ENCODE assay signal across 7 cellular contexts in genomic region chrY:18689890-18690593, GRCh38.
DNase-seq lines count a peak whose midpoint lies in the region; ATAC-seq, FAIRE-seq and TF ChIP-seq lines count a peak whose summit lies in the region.
"Not testable (repeated sequence)": the region's sequence is repeated elsewhere in the genome, so short reads cannot be mapped to it uniquely, and the experiment has no call there.

No MANE protein-coding gene starts in this region.

- H3K23me2 ChIP-seq in H1 (ENCODE audit: low read depth, low read length): not testable (repeated sequence)

- H3K14ac ChIP-seq in H1 (ENCODE audit: insufficient read length): not testable (repeated sequence)

- CTCF ChIA-PET in WTC11 (lab: Charles Lee); H1 (lab: Charles Lee; ENCODE audit: partially characterized antibody): not testable (repeated sequence)

- H3K36me3 ChIP-seq in GM23338 (ENCODE audit: insufficient read depth); RWPE2 (ENCODE audit: low read depth); H1 (ENCODE audit: control insufficient read depth in 2 of 4, insufficient read depth in 4 of 4, low read length in 3 of 4): not testable (repeated sequence)

- not testable (repeated sequence) for H2BK20ac ChIP-seq in H1 (ENCODE audit: low read length)

- not testable (repeated sequence) for TF ChIP-seq RAD21 in H1 (IDR thresholded peaks at IDR 0.05 in 1 of 2, conservative IDR thresholded peaks at IDR 0.05 in 1 of 2; ENCODE audit: low read depth in 2 of 2, low read length in 2 of 2)

- H3K79me2 ChIP-seq in GM23338 (replicated peaks; ENCODE audit: insufficient read depth); H1 (ENCODE audit: control insufficient read depth in 1 of 2, insufficient read depth in 2 of 2, low read length in 2 of 2): not testable (repeated sequence)

- not testable (repeated sequence) for H2BK120ac ChIP-seq in H1 (replicated peaks; ENCODE audit: low read depth, low read length)

- not testable (repeated sequence) for H2BK5ac ChIP-seq in H1 (ENCODE audit: low read depth, low read length)

- H3K4ac ChIP-seq in H1 (replicated peaks; ENCODE audit: insufficient read length, low read depth, low read length): not testable (repeated sequence)

- H3K36me3 Mint-ChIP-seq in GM23338 (ENCODE audit: low read depth); WTC11: not testable (repeated sequence)

- FAIRE-seq in GM19239 (lab: Jason Lieb, UNC): peak; percentile 61
- FAIRE-seq in RCC 7860 (lab: Jason Lieb, UNC): peak; percentile 11
- peak; percentile 83 for FAIRE-seq in H1 (lab: Jason Lieb, UNC)

- not testable (repeated sequence) for H3K9me3 Mint-ChIP-seq in GM23338, WTC11

- WGBS in H1 (ENCODE audit: extremely low coverage in 1 of 2, insufficient coverage in 1 of 2, insufficient read length in 1 of 2, insufficient replicate concordance in 2 of 2, low coverage in 1 of 2, low lambda C conversion rate in 2 of 2, missing lambda C conversion rate in 1 of 2), 2 experiments: no CpG with 5 or more reads among the region's 9 CpGs

- not testable (repeated sequence) for H2BK12ac ChIP-seq in H1 (ENCODE audit: low read depth, low read length)

- ATAC-seq in GM23338 (peak; percentile 90), RWPE2 (ENCODE audit: low read depth) (peak; percentile 55; the same call in 2 of the 3 replicates), WTC11 (peak; percentile 90), foreskin keratinocyte (peak; percentile 96)

- H3K23ac ChIP-seq in H1 (ENCODE audit: insufficient read length): not testable (repeated sequence)

- H3K27ac Mint-ChIP-seq in GM23338, WTC11: not testable (repeated sequence)

- not testable (repeated sequence) for H3K79me1 ChIP-seq in H1 (ENCODE audit: low read depth, low read length)

- TF ChIP-seq POLR2A in H1 (IDR thresholded peaks at IDR 0.05; ENCODE audit: control extremely low read depth in 1 of 2, low read depth in 2 of 2, low read length in 2 of 2): not testable (repeated sequence)

- H3K9me2 ChIP-seq in GM23338 (ENCODE audit: insufficient read depth): not testable (repeated sequence)

- H3K4me2 ChIP-seq in GM23338; H1 (ENCODE audit: insufficient read depth in 1 of 2, low read depth in 2 of 2, low read length in 2 of 2): not testable (repeated sequence)

- not testable (repeated sequence) for H3K56ac ChIP-seq in H1 (replicated peaks; ENCODE audit: insufficient read length, low read depth, low read length)

- not testable (repeated sequence) for H3K9ac ChIP-seq in H1 (replicated peaks in 1 of 4; ENCODE audit: extremely low read depth in 1 of 4, low read depth in 3 of 4, low read length in 3 of 4)

- H3K4me3 Mint-ChIP-seq in GM23338, WTC11: not testable (repeated sequence)

- H3F3A ChIP-seq in GM23338 (replicated peaks; ENCODE audit: low read depth): not testable (repeated sequence)

- not testable (repeated sequence) for H3K27ac ChIP-seq in GM23338 (ENCODE audit: low read depth); RWPE2 (ENCODE audit: poor library complexity, severe bottlenecking); H1 (ENCODE audit: low read depth, low read length); foreskin keratinocyte

- H4K5ac ChIP-seq in H1 (ENCODE audit: insufficient read length, low read depth, low read length): not testable (repeated sequence)

- not testable (repeated sequence) for H4K8ac ChIP-seq in H1 (ENCODE audit: extremely low read depth, insufficient read depth, low read length)

- not testable (repeated sequence) for H3K4me1 Mint-ChIP-seq in GM23338, WTC11

- H3K18ac ChIP-seq in H1 (ENCODE audit: extremely low read depth, low read length): not testable (repeated sequence)

- not testable (repeated sequence) for H3K4me1 ChIP-seq in GM23338 (ENCODE audit: insufficient read depth); RWPE2 (ENCODE audit: insufficient read depth, poor library complexity, severe bottlenecking); H1 (replicated peaks in 1 of 4; ENCODE audit: control insufficient read depth in 3 of 4, insufficient read depth in 4 of 4, low read length in 3 of 4); foreskin keratinocyte

- not testable (repeated sequence) for H3K9me3 ChIP-seq in RWPE2 (ENCODE audit: severe bottlenecking); H1 (ENCODE audit: insufficient read depth in 2 of 2, low read depth in 1 of 2, low read length in 1 of 2)

- not testable (repeated sequence) for TF ChIP-seq CTCF in GM23338 (conservative IDR thresholded peaks at IDR 0.05; ENCODE audit: low read depth in 2 of 2); RWPE2 (IDR thresholded peaks at IDR 0.05; ENCODE audit: poor library complexity, severe bottlenecking); WTC11 (IDR thresholded peaks at IDR 0.05); H1 (IDR thresholded peaks at IDR 0.05; ENCODE audit: control extremely low read depth in 1 of 3, insufficient read depth in 1 of 3, low read depth in 1 of 3, low read length in 3 of 3); foreskin keratinocyte (conservative IDR thresholded peaks at IDR 0.05)

- not testable (repeated sequence) for H2AFZ ChIP-seq in GM23338; H1 (ENCODE audit: low read length)

- not testable (repeated sequence) for TF ChIP-seq EP300 in H1 (IDR thresholded peaks at IDR 0.05; ENCODE audit: borderline replicate concordance in 1 of 2, low read depth in 2 of 2, low read length in 2 of 2)

- POLR2A ChIA-PET in WTC11 (lab: Charles Lee); H1 (lab: Charles Lee; ENCODE audit: partially characterized antibody): not testable (repeated sequence)

- H3K27me3 Mint-ChIP-seq in GM23338 (ENCODE audit: insufficient read depth, low read depth, poor library complexity); WTC11 (ENCODE audit: low read depth): not testable (repeated sequence)

- not testable (repeated sequence) for H4K91ac ChIP-seq in H1 (replicated peaks; ENCODE audit: insufficient read length, low read length)

- H4K20me1 ChIP-seq in GM23338 (replicated peaks; ENCODE audit: insufficient read depth); H1 (replicated peaks in 1 of 2; ENCODE audit: control insufficient read depth in 1 of 2, insufficient read depth in 2 of 2, low read length in 2 of 2): not testable (repeated sequence)

- H3K4me3 ChIP-seq in GM23338; RWPE2 (ENCODE audit: severe bottlenecking); H1 (ENCODE audit: extremely low read depth in 1 of 4, insufficient read depth in 2 of 4, low read depth in 3 of 4, low read length in 4 of 4): not testable (repeated sequence)

- H3K27me3 ChIP-seq in GM23338 (ENCODE audit: insufficient read depth); RWPE2 (ENCODE audit: insufficient read depth, poor library complexity, severe bottlenecking); H1 (replicated peaks in 1 of 4; ENCODE audit: control insufficient read depth in 3 of 4, extremely low read depth in 1 of 4, insufficient read depth in 3 of 4, low read length in 3 of 4); foreskin keratinocyte: not testable (repeated sequence)

- not testable (repeated sequence) for H2AK5ac ChIP-seq in H1 (ENCODE audit: low read depth, low read length)

- H2BK15ac ChIP-seq in H1 (ENCODE audit: low read length): not testable (repeated sequence)

- not testable (repeated sequence) for DNase-seq in GM19239 (ENCODE audit: insufficient read length, low spot score); GM23338 (ENCODE audit: low spot score); RCC 7860 (ENCODE audit: low spot score); RWPE2 (ENCODE audit: low spot score); WTC11 (ENCODE audit: low spot score); H1 (ENCODE audit: low read depth in 1 of 2, low spot score in 2 of 2); foreskin keratinocyte
